ENCODE assay signal across 9 cellular contexts in the genomic region with DNA sequence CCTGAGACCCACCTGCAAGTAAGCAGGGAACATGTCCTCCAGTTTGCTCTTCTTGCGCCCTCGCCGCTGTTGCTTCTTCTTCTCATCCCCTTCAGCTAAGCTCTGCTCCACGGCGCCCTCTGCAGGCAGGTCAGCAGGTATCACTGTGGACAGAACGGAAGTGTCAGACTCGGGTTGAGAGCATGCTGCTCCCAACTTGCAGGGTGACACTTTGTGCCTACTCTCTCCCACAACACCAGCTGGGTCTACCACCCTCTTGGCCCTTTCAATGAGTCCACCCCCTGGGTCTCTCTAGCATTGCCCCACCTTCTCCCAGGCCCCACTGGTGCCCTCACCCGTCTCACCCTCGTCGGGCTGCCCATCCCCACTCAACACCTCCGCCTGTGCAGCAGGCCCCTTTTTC. TPM values are rescaled to one million over a fixed set of nuclear protein-coding genes. Genes with fewer than 3 reads are reported as not detected.
DNase-seq lines count a peak whose midpoint lies in the region; ATAC-seq, FAIRE-seq and TF ChIP-seq lines count a peak whose summit lies in the region.
"Had no signal": no experiment of that assay in that cellular context is flagged by ENCODE, and none has a peak within 500 bp of the region (broad histone marks: within the 10 kb centered on the region; RNA-seq: fewer than 3 reads in every experiment).

No MANE protein-coding gene starts in this region.

- POLR2A ChIA-PET in CD4-positive, alpha-beta T cell (lab: Charles Lee), result interaction anchor here (0.7 to 1.1 kb wide), 2 partner anchors 24 to 55 kb away, joined by 3 read pairs; no protein-coding TSS in a partner anchor

- peak; percentile 68 to 83 (median 78) for DNase-seq in CD4-positive, alpha-beta T cell
- peak in 1 of 2 experiments; percentile 86 for DNase-seq in HL-60 (ENCODE audit: low read depth in 1 of 2, low spot score in 1 of 2)
- DNase-seq in activated naive CD4-positive, alpha-beta T cell treated with anti-CD3 and anti-CD28 coated beads, Interleukin-2, amount 50 U/mL, for 16 hours, result peak; percentile 83
- DNase-seq in left cardiac atrium, result peak; percentile 59
- peak; percentile 93 for DNase-seq in spleen
- DNase-seq in HTR-8/SVneo (ENCODE audit: insufficient read length, low spot score), result no peak

- peaks cover 0 to 10% (median 0%) of the 10 kb centered on the region in 6 donors for H3K4me1 ChIP-seq in spleen

- ATAC-seq in CD4-positive, alpha-beta T cell (ENCODE audit: poor library complexity), result peak; percentile 95
- ATAC-seq in left cardiac atrium (peak in 1 of 2 donors; percentile 13), HG02588 (IDR thresholded peaks at IDR 0.05; ENCODE audit: unreplicated experiment) (no peak)

- no peak overlapping the region for H2AFZ ChIP-seq in SU-DHL-6 (ENCODE audit: low read depth, low read length, severe bottlenecking)

- H3K27ac ChIP-seq in CD4-positive, alpha-beta T cell (ENCODE audit: low read depth, low read length), result no peak overlapping the region
- H3K27ac ChIP-seq in HL-60 (replicated peaks) (no peak overlapping the region), SU-DHL-6 (ENCODE audit: low read depth, low read length) (no peak overlapping the region), spleen (peak overlapping the region in 2 of 8 donors; percentile 9 to 36)

- peaks cover 6% of the 10 kb centered on the region for H3K4me1 Mint-ChIP-seq in CD4-positive, alpha-beta T cell (ENCODE audit: low read depth)

- no peaks in the 10 kb centered on the region for H4K20me1 ChIP-seq in SU-DHL-6 (ENCODE audit: low read depth, low read length)

- H3K9me3 Mint-ChIP-seq in CD4-positive, alpha-beta T cell, result no peaks in the 10 kb centered on the region

- H3K4me2 ChIP-seq in SU-DHL-6 (ENCODE audit: low read depth, low read length, poor library complexity, severe bottlenecking), result no peak overlapping the region

- H3K36me3 ChIP-seq in SU-DHL-6 (ENCODE audit: low read length) (0 out of 2 replicates have a peak, but pooled peaks cover 3% of the 10 kb centered on the region), spleen (peaks cover 16 to 100% (median 99%) of the 10 kb centered on the region in 6 donors)

- CTCF ChIA-PET in CD4-positive, alpha-beta T cell (lab: Charles Lee), result interaction anchor here (0.8 to 2.3 kb wide), 19 partner anchors 10 to 191 kb away, joined by 3 to 26 read pairs (median 4); partner anchors contain the start of genes ARF3, DDN and WNT1

- H3K27ac Mint-ChIP-seq in CD4-positive, alpha-beta T cell, result peak overlapping the region; percentile 52

- no peak for FAIRE-seq in HTR-8/SVneo (lab: Jason Lieb, UNC)

- H3K27me3 ChIP-seq in CD4-positive, alpha-beta T cell (ENCODE audit: control insufficient read depth, insufficient read depth, low read length), result no peaks in the 10 kb centered on the region
- H3K27me3 ChIP-seq in HL-60 (ENCODE audit: insufficient read depth, poor library complexity, severe bottlenecking) (no peaks in the 10 kb centered on the region), SU-DHL-6 (ENCODE audit: low read length) (no peaks in the 10 kb centered on the region), spleen (replicated peaks in 1 of 7) (no peaks in the 10 kb centered on the region)

- H3K27me3 Mint-ChIP-seq in CD4-positive, alpha-beta T cell, result no peaks in the 10 kb centered on the region

- no peaks in the 10 kb centered on the region for H3K9me3 ChIP-seq in CD4-positive, alpha-beta T cell (ENCODE audit: control insufficient read depth, low read length)
- H3K9me3 ChIP-seq in SU-DHL-6 (ENCODE audit: insufficient read depth, low read length) (no peaks in the 10 kb centered on the region), spleen (no peaks in the 10 kb centered on the region)

- peaks cover 97% of the 10 kb centered on the region for H3K36me3 Mint-ChIP-seq in CD4-positive, alpha-beta T cell (ENCODE audit: low read depth)

- intact Hi-C loops in CD4-positive, alpha-beta T cell (cut with DNase I, micrococcal nuclease), result loop anchor here (2.0 kb wide), 2 partner anchors 19 to 47 kb away; no protein-coding TSS in a partner anchor
- intact Hi-C loops in left cardiac atrium (cut with DNase I), result no loop called here
- intact Hi-C loops in spleen (cut with DNase I; ENCODE audit: low total_unique reads), result no loop called here

- H3K4me3 ChIP-seq in HL-60 (replicated peaks; ENCODE audit: insufficient read depth, low read length) (no peak overlapping the region), SU-DHL-6 (ENCODE audit: insufficient read depth, low read length, poor library complexity, severe bottlenecking) (no peak overlapping the region), spleen (no peak overlapping the region)

- TF ChIP-seq POLR2A in spleen (IDR thresholded peaks at IDR 0.05), result no peak

- no peaks in the 10 kb centered on the region for H3F3A ChIP-seq in SU-DHL-6 (ENCODE audit: insufficient read depth)

- TF ChIP-seq CTCF in CD4-positive, alpha-beta T cell (IDR thresholded peaks at IDR 0.05), result peak; percentile 74
- TF ChIP-seq CTCF in HL-60 (IDR thresholded peaks at IDR 0.05; ENCODE audit: insufficient read depth, low read length), result peak; percentile 88
- TF ChIP-seq CTCF in SU-DHL-6 (IDR thresholded peaks at IDR 0.05; ENCODE audit: insufficient read depth, low read length, poor library complexity, severe bottlenecking), result peak; percentile 70
- TF ChIP-seq CTCF in spleen (IDR thresholded peaks at IDR 0.05 in 8 of 11, conservative IDR thresholded peaks at IDR 0.05 in 3 of 11), result peak; percentile 30 to 82 (median 60)

- H3K79me2 ChIP-seq in SU-DHL-6 (ENCODE audit: insufficient read depth, low read length), result no peaks in the 10 kb centered on the region

- 51 to 63% (median 59%) methylated on average over 11 of the region's 11 CpGs for WGBS in spleen, 5 donors

- H3K9ac ChIP-seq in SU-DHL-6 (ENCODE audit: low read length), result no peak overlapping the region

- H3K9me2 ChIP-seq in SU-DHL-6 (replicated peaks; ENCODE audit: insufficient read depth, low read length), result no peaks in the 10 kb centered on the region

- no peak overlapping the region for H3K4me3 Mint-ChIP-seq in CD4-positive, alpha-beta T cell

RNA-seq across cellular contexts. Expression of gene KMT2D, which starts 16.7 kb away (rescaled TPM):
- 100 to 1,000 TPM; 107 to 110 TPM for total RNA-seq in CD4-positive, alpha-beta T cell
- total RNA-seq in left cardiac atrium, result 10 to 100 TPM; 44.1 to 47.4 TPM
- 100 to 1,000 TPM; 115 to 172 (median 163) TPM for total RNA-seq in spleen
- polyA plus RNA-seq in spleen, result 10 to 100 TPM in 1 of 3 donors, 1 to 10 TPM in 2; 5.1 to 42.1 (median 6.0) TPM

RNA-seq across cellular contexts. Expression of gene PRKAG1, which starts 25.3 kb away (rescaled TPM):
- total RNA-seq in CD4-positive, alpha-beta T cell, result 10 to 100 TPM; 34.6 to 38.2 TPM
- total RNA-seq in left cardiac atrium (10 to 100 TPM; 70.2 to 72.2 TPM), spleen (10 to 100 TPM; 40.2 to 47.2 (median 44.6) TPM)
- 10 to 100 TPM; 34.1 to 41.4 (median 39.8) TPM for polyA plus RNA-seq in spleen

RNA-seq across cellular contexts. Expression of gene RHEBL1, which starts 25.9 kb away (rescaled TPM):
- total RNA-seq in CD4-positive, alpha-beta T cell, result 1 to 10 TPM; 5.1 to 6.0 TPM
- under 1 TPM; 0.24 to 0.41 TPM for total RNA-seq in left cardiac atrium
- 1 to 10 TPM; 2.0 to 4.3 (median 2.5) TPM for total RNA-seq in spleen
- polyA plus RNA-seq in spleen, result 1 to 10 TPM; 3.9 to 6.7 (median 5.5) TPM

RNA-seq across cellular contexts. Expression of gene DDN, which starts 44.7 kb away (rescaled TPM):
- under 1 TPM; 0.30 to 0.47 TPM for total RNA-seq in CD4-positive, alpha-beta T cell
- total RNA-seq in left cardiac atrium (under 1 TPM; 0.29 to 0.84 TPM), spleen (1 to 10 TPM in 1 of 7 donors, under 1 TPM in 5, not detected in 1; 0.15 to 2.0 (median 0.40) TPM)
- under 1 TPM; 0.09 to 0.64 (median 0.42) TPM for polyA plus RNA-seq in spleen
- total RNA-seq: subcutaneous adipose tissue had no signal

RNA-seq across cellular contexts. Expression of gene DHH, which starts 50.7 kb away (rescaled TPM):
- total RNA-seq in CD4-positive, alpha-beta T cell, result 1 to 10 TPM in 1 of 2 experiments, under 1 TPM in 1; 0.71 to 1.1 TPM
- total RNA-seq in left cardiac atrium (1 to 10 TPM in 1 of 2 donors, under 1 TPM in 1; 0.97 to 1.0 TPM), spleen (1 to 10 TPM in 3 of 7 donors, under 1 TPM in 4; 0.33 to 2.6 (median 0.79) TPM)
- under 1 TPM; 0.09 to 0.74 (median 0.59) TPM for polyA plus RNA-seq in spleen

Comparison
In these comparisons a context has a peak if more than half of its experiments do, and no peak if none do; other contexts are left out.
1. intact Hi-C loops: an anchor here in CD4-positive, alpha-beta T cell (2.0 kb wide); none called in left cardiac atrium and spleen.